8 cellular contexts compared by ENCODE assay signal in genomic region chr16:30850246-30850645, GRCh38.
"Had no signal": no experiment of that assay in that cellular context is flagged by ENCODE, and none has a peak within 500 bp of the region (broad histone marks: within the 10 kb centered on the region; RNA-seq: fewer than 3 reads in every experiment).

No MANE protein-coding gene starts in this region.

- H3K4me3 ChIP-seq: GM12878 had no signal

- ATAC-seq: GM12878 had no signal

- FAIRE-seq: G401.6, GM12878, GM12891, GM12892, GM18507, GM19239 had no signal

- DNase-seq: GDM1, GF-D8 had no signal
